19 cellular contexts compared by ENCODE assay signal in the genomic region with DNA sequence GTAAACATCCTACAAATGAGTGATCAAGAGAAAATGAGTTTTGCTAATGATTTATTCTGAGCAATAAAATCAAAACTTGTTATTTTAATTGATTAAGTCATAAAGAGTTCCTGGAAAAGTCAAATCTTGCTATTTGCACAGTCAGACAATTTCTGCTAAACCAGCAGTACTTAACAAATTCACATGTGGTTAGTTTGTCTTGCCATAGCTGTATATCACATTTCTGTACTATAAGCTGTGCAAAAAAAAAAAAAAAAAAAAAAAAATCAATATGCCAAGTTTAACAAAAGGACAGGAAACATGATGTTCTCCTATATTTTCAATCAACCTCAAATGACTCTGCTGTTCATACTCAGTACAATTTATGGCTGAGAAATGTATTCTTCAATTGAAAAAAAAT.
"Had no signal": no experiment of that assay in that cellular context is flagged by ENCODE, and none has a peak within 500 bp of the region (broad histone marks: within the 10 kb centered on the region; RNA-seq: fewer than 3 reads in every experiment).

No MANE protein-coding gene starts in this region.

- H3K4me3 Mint-ChIP-seq: effector memory CD8-positive, alpha-beta T cell; naive B cell; stimulated activated naive B cell treated with anti-CD40 and anti-IgM and Interleukin-4, amounts not matched to agents 10 μg/mL and 1 μg/mL and 100 μg/mL, for 72 hours; stimulated activated naive CD8-positive, alpha-beta T cell treated with anti-CD3 and anti-CD28 coated beads, Interleukin-15, amount 100 ng/mL, for 72 hours had no signal

- H3K27ac Mint-ChIP-seq: effector memory CD8-positive, alpha-beta T cell; naive B cell; stimulated activated naive B cell treated with anti-CD40 and anti-IgM and Interleukin-4, amounts not matched to agents 10 μg/mL and 1 μg/mL and 100 μg/mL, for 72 hours; stimulated activated naive CD8-positive, alpha-beta T cell treated with anti-CD3 and anti-CD28 coated beads, Interleukin-15, amount 100 ng/mL, for 72 hours had no signal

- H3K4me1 Mint-ChIP-seq: stimulated activated naive CD8-positive, alpha-beta T cell treated with anti-CD3 and anti-CD28 coated beads, Interleukin-15, amount 100 ng/mL, for 72 hours had no signal

- H3K9me3 ChIP-seq: esophagus squamous epithelium, neutrophil, transverse colon had no signal

- ATAC-seq: effector memory CD8-positive, alpha-beta T cell; psoas muscle; stimulated activated naive B cell treated with anti-CD40 and anti-IgM and Interleukin-4, amounts not matched to agents 10 μg/mL and 1 μg/mL and 100 μg/mL, for 72 hours; stimulated activated naive CD8-positive, alpha-beta T cell treated with anti-CD3 and anti-CD28 coated beads, Interleukin-15, amount 100 ng/mL, for 72 hours had no signal

- H3K4me3 ChIP-seq: esophagus squamous epithelium, lung, psoas muscle, spleen, thoracic aorta, transverse colon had no signal

- H3K27me3 ChIP-seq: esophagus squamous epithelium, neutrophil, spleen, transverse colon had no signal

- H3K4me1 ChIP-seq: esophagus squamous epithelium, psoas muscle had no signal

- H3K9me3 Mint-ChIP-seq: effector memory CD8-positive, alpha-beta T cell; immature natural killer cell; stimulated activated naive CD8-positive, alpha-beta T cell treated with anti-CD3 and anti-CD28 coated beads, Interleukin-15, amount 100 ng/mL, for 72 hours had no signal

- DNase-seq: effector memory CD8-positive, alpha-beta T cell; esophagus squamous epithelium; foreskin fibroblast; kidney; left ventricle myocardium superior; naive B cell; psoas muscle; retina; spleen; stimulated activated CD4-positive, alpha-beta T cell treated with anti-CD3 and anti-CD28 coated beads, Interleukin-15, amount 100 ng/mL, for 24 hours; stimulated activated CD4-positive, alpha-beta T cell treated with anti-CD3 and anti-CD28 coated beads, Interleukin-1b, Interleukin-23, amount 100 ng/mL, for 48 hours; stimulated activated CD4-positive, alpha-beta T cell treated with anti-CD3 and anti-CD28 coated beads, Interleukin-4, amount 100 ng/mL, for 24 hours; stimulated activated naive B cell treated with anti-CD40 and anti-IgM and Interleukin-4, amounts not matched to agents 10 μg/mL and 1 μg/mL and 100 μg/mL, for 72 hours; stimulated activated naive CD8-positive, alpha-beta T cell treated with anti-CD3 and anti-CD28 coated beads, Interleukin-15, amount 100 ng/mL, for 72 hours; transverse colon had no signal

- H3K27me3 Mint-ChIP-seq: effector memory CD8-positive, alpha-beta T cell; naive B cell; stimulated activated naive B cell treated with anti-CD40 and anti-IgM and Interleukin-4, amounts not matched to agents 10 μg/mL and 1 μg/mL and 100 μg/mL, for 72 hours; stimulated activated naive CD8-positive, alpha-beta T cell treated with anti-CD3 and anti-CD28 coated beads, Interleukin-15, amount 100 ng/mL, for 72 hours had no signal

- H3K27ac ChIP-seq: esophagus squamous epithelium, neutrophil, psoas muscle, spleen, thoracic aorta, transverse colon had no signal

- H3K36me3 ChIP-seq: esophagus squamous epithelium, neutrophil, spleen, thoracic aorta, transverse colon had no signal

- H3K36me3 Mint-ChIP-seq: immature natural killer cell had no signal
